ENCODE assay signal across 1 cellular context in the genomic region with DNA sequence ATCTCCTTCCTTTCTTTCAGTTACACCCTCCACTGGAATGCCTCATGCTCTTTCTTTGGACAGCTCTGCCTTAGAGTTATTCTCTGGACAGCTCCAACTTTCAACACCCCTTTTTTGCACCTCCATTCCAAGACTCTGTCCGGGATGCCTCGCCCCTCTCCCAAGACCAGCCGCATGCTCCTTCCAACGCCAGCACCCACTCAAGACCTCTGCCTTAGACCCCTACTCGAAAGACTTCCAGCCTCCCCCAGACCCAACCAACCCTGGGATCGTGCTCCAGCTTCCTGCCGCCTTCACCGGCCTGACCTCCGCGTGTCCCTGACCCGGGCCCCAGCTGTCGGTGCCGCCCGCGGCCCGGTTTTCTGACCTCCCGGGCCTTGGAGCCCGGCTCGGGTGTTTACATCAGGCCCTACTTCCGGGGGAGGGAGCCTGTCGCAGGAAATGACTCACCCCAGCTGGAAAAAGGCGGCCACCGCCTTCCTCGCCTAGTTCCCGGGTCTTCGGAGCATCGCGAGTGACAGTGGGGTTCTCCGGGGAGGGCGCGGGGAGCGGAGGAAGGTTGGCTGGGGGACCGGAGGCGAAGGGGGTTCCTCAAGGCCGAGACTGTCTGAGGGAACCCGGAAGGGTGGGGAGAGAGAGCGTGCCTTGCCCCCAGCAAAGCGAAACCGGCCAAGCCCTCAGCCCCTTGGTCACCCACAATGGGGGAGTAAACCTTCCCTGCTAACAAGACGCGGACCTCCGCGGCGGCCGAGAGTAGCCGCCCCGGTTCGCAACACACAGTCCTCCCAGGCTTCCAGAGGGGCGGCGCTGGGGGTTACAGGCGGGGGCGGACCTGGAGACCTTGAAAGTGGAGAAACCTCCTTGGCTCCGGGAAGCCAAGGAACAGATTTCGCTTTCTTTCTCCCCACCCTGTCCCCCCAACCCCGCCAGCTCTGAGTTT.
TF ChIP-seq lines count a peak whose summit lies in the region.

A gene (minus strand): TSS at position 399 of the 940 bp plus-strand sequence. CDS start 1,792 bp downstream, outside the sequence.

TF ChIP-seq in HepG2, 621 proteins besides CTCF, POLR2A, EP300 and RAD21 (continued from another document and continues in another):
- TF ChIP-seq, protein P1, sequence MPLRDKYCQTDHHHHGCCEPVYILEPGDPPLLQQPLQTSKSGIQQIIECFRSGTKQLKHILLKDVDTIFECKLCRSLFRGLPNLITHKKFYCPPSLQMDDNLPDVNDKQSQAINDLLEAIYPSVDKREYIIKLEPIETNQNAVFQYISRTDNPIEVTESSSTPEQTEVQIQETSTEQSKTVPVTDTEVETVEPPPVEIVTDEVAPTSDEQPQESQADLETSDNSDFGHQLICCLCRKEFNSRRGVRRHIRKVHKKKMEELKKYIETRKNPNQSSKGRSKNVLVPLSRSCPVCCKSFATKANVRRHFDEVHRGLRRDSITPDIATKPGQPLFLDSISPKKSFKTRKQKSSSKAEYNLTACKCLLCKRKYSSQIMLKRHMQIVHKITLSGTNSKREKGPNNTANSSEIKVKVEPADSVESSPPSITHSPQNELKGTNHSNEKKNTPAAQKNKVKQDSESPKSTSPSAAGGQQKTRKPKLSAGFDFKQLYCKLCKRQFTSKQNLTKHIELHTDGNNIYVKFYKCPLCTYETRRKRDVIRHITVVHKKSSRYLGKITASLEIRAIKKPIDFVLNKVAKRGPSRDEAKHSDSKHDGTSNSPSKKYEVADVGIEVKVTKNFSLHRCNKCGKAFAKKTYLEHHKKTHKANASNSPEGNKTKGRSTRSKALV (CRISPR knock-in tag; IDR thresholded peaks at IDR 0.05), result no peak
- TF ChIP-seq ZIK1 (CRISPR knock-in tag; IDR thresholded peaks at IDR 0.05; ENCODE audit: borderline replicate concordance, low read depth), result no peak
- TF ChIP-seq, protein P2, sequence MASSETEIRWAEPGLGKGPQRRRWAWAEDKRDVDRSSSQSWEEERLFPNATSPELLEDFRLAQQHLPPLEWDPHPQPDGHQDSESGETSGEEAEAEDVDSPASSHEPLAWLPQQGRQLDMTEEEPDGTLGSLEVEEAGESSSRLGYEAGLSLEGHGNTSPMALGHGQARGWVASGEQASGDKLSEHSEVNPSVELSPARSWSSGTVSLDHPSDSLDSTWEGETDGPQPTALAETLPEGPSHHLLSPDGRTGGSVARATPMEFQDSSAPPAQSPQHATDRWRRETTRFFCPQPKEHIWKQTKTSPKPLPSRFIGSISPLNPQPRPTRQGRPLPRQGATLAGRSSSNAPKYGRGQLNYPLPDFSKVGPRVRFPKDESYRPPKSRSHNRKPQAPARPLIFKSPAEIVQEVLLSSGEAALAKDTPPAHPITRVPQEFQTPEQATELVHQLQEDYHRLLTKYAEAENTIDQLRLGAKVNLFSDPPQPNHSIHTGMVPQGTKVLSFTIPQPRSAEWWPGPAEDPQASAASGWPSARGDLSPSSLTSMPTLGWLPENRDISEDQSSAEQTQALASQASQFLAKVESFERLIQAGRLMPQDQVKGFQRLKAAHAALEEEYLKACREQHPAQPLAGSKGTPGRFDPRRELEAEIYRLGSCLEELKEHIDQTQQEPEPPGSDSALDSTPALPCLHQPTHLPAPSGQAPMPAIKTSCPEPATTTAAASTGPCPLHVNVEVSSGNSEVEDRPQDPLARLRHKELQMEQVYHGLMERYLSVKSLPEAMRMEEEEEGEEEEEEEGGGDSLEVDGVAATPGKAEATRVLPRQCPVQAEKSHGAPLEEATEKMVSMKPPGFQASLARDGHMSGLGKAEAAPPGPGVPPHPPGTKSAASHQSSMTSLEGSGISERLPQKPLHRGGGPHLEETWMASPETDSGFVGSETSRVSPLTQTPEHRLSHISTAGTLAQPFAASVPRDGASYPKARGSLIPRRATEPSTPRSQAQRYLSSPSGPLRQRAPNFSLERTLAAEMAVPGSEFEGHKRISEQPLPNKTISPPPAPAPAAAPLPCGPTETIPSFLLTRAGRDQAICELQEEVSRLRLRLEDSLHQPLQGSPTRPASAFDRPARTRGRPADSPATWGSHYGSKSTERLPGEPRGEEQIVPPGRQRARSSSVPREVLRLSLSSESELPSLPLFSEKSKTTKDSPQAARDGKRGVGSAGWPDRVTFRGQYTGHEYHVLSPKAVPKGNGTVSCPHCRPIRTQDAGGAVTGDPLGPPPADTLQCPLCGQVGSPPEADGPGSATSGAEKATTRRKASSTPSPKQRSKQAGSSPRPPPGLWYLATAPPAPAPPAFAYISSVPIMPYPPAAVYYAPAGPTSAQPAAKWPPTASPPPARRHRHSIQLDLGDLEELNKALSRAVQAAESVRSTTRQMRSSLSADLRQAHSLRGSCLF (CRISPR knock-in tag; IDR thresholded peaks at IDR 0.05; ENCODE audit: borderline replicate concordance), result no peak
- TF ChIP-seq, protein P3, sequence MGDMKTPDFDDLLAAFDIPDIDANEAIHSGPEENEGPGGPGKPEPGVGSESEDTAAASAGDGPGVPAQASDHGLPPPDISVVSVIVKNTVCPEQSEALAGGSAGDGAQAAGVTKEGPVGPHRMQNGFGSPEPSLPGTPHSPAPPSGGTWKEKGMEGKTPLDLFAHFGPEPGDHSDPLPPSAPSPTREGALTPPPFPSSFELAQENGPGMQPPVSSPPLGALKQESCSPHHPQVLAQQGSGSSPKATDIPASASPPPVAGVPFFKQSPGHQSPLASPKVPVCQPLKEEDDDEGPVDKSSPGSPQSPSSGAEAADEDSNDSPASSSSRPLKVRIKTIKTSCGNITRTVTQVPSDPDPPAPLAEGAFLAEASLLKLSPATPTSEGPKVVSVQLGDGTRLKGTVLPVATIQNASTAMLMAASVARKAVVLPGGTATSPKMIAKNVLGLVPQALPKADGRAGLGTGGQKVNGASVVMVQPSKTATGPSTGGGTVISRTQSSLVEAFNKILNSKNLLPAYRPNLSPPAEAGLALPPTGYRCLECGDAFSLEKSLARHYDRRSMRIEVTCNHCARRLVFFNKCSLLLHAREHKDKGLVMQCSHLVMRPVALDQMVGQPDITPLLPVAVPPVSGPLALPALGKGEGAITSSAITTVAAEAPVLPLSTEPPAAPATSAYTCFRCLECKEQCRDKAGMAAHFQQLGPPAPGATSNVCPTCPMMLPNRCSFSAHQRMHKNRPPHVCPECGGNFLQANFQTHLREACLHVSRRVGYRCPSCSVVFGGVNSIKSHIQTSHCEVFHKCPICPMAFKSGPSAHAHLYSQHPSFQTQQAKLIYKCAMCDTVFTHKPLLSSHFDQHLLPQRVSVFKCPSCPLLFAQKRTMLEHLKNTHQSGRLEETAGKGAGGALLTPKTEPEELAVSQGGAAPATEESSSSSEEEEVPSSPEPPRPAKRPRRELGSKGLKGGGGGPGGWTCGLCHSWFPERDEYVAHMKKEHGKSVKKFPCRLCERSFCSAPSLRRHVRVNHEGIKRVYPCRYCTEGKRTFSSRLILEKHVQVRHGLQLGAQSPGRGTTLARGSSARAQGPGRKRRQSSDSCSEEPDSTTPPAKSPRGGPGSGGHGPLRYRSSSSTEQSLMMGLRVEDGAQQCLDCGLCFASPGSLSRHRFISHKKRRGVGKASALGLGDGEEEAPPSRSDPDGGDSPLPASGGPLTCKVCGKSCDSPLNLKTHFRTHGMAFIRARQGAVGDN (CRISPR knock-in tag; IDR thresholded peaks at IDR 0.05), result peak; percentile 94
- TF ChIP-seq NRL (CRISPR knock-in tag; IDR thresholded peaks at IDR 0.05; ENCODE audit: borderline replicate concordance), result no peak
- TF ChIP-seq SNAPC2 (CRISPR knock-in tag; IDR thresholded peaks at IDR 0.05), result no peak
- 0 out of 2 replicates have a peak, but pooled peaks have one; percentile 19 for TF ChIP-seq ZNF747 (CRISPR knock-in tag; IDR thresholded peaks at IDR 0.05; ENCODE audit: borderline replicate concordance)
- no peak for TF ChIP-seq MIER2 (CRISPR knock-in tag; IDR thresholded peaks at IDR 0.05)
- TF ChIP-seq SIX4 (CRISPR knock-in tag; IDR thresholded peaks at IDR 0.05), result no peak
- TF ChIP-seq SRSF9 (IDR thresholded peaks at IDR 0.05; ENCODE audit: borderline replicate concordance, insufficient read depth, low read depth, low read length, poor library complexity, severe bottlenecking), result no peak
- TF ChIP-seq PRPF4 (IDR thresholded peaks at IDR 0.05; ENCODE audit: low read depth, low read length, poor library complexity, severe bottlenecking), result no peak
- no peak for TF ChIP-seq ZNF557 (CRISPR knock-in tag; IDR thresholded peaks at IDR 0.05)
- TF ChIP-seq AKAP8 (CRISPR knock-in tag; IDR thresholded peaks at IDR 0.05), result no peak
- TF ChIP-seq HDAC2 (CRISPR knock-in tag; IDR thresholded peaks at IDR 0.05), result no peak
- no peak for TF ChIP-seq FOXA1 (IDR thresholded peaks at IDR 0.05)
- peak; percentile 28; the same call in 1 of the 2 replicates for TF ChIP-seq FOXA1 (CRISPR knock-in tag; IDR thresholded peaks at IDR 0.05)
- TF ChIP-seq RFX3 (CRISPR knock-in tag; IDR thresholded peaks at IDR 0.05), result no peak
- no peak for TF ChIP-seq DNMT3B (CRISPR knock-in tag; conservative IDR thresholded peaks at IDR 0.05)
- peak; percentile 75; the same call in 1 of the 2 replicates for TF ChIP-seq ZNF709 (CRISPR knock-in tag; IDR thresholded peaks at IDR 0.05)
- no peak for TF ChIP-seq BRCA1 (CRISPR knock-in tag; IDR thresholded peaks at IDR 0.05)
- no peak for TF ChIP-seq NFKB2 (CRISPR knock-in tag; IDR thresholded peaks at IDR 0.05; ENCODE audit: borderline replicate concordance)
- peak; percentile 54 for TF ChIP-seq SRSF1 (optimal IDR thresholded peaks at IDR 0.05; ENCODE audit: low read depth, low read length)
- TF ChIP-seq CBFB (CRISPR knock-in tag; IDR thresholded peaks at IDR 0.05), result no peak
- TF ChIP-seq ZNF232 (CRISPR knock-in tag; IDR thresholded peaks at IDR 0.05; ENCODE audit: borderline replicate concordance), result no peak
- TF ChIP-seq ZNF205 (CRISPR knock-in tag; IDR thresholded peaks at IDR 0.05), result no peak
- 0 out of 2 replicates have a peak, but pooled peaks have one; percentile 32 for TF ChIP-seq MTA1 (CRISPR knock-in tag; IDR thresholded peaks at IDR 0.05; ENCODE audit: borderline replicate concordance)
- TF ChIP-seq HNF4G (IDR thresholded peaks at IDR 0.05; ENCODE audit: borderline replicate concordance, low read depth, low read length), result no peak
- TF ChIP-seq HNF4G (CRISPR knock-in tag; IDR thresholded peaks at IDR 0.05; ENCODE audit: borderline replicate concordance, low read depth), result no peak
- peak; percentile 61 for TF ChIP-seq SP2 (CRISPR knock-in tag; IDR thresholded peaks at IDR 0.05)
- no peak for TF ChIP-seq HHEX (CRISPR knock-in tag; IDR thresholded peaks at IDR 0.05)
- TF ChIP-seq, protein P4, sequence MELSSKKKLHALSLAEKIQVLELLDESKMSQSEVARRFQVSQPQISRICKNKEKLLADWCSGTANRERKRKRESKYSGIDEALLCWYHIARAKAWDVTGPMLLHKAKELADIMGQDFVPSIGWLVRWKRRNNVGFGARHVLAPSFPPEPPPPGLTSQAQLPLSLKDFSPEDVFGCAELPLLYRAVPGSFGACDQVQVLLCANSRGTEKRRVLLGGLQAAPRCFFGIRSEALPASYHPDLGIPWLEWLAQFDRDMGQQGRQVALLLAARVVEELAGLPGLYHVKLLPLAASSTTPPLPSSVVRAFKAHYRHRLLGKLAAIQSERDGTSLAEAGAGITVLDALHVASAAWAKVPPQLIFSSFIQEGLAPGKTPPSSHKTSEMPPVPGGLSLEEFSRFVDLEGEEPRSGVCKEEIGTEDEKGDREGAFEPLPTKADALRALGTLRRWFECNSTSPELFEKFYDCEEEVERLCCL (CRISPR knock-in tag; IDR thresholded peaks at IDR 0.05; ENCODE audit: borderline replicate concordance), result no peak
- TF ChIP-seq, protein P5, sequence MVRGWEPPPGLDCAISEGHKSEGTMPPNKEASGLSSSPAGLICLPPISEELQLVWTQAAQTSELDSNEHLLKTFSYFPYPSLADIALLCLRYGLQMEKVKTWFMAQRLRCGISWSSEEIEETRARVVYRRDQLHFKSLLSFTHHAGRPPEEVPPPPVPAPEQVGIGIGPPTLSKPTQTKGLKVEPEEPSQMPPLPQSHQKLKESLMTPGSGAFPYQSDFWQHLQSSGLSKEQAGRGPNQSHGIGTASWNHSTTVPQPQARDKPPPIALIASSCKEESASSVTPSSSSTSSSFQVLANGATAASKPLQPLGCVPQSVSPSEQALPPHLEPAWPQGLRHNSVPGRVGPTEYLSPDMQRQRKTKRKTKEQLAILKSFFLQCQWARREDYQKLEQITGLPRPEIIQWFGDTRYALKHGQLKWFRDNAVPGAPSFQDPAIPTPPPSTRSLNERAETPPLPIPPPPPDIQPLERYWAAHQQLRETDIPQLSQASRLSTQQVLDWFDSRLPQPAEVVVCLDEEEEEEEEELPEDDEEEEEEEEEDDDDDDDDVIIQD (CRISPR knock-in tag; IDR thresholded peaks at IDR 0.05; ENCODE audit: low read depth), result no peak
- TF ChIP-seq SMAD1 (CRISPR knock-in tag; IDR thresholded peaks at IDR 0.05; ENCODE audit: borderline replicate concordance, low read depth), result no peak
- TF ChIP-seq ZNF773 (CRISPR knock-in tag; IDR thresholded peaks at IDR 0.05; ENCODE audit: borderline replicate concordance), result no peak
- no peak for TF ChIP-seq ARNT (IDR thresholded peaks at IDR 0.05)
- TF ChIP-seq HMGA1 (CRISPR knock-in tag; conservative IDR thresholded peaks at IDR 0.05), result no peak
- TF ChIP-seq CREM (IDR thresholded peaks at IDR 0.05), result peak; percentile 39; the same call in 1 of the 2 replicates
- TF ChIP-seq CREM (CRISPR knock-in tag; IDR thresholded peaks at IDR 0.05), result no peak
- TF ChIP-seq ZNF678 (CRISPR knock-in tag; IDR thresholded peaks at IDR 0.05), result no peak
- no peak for TF ChIP-seq ZNF567 (CRISPR knock-in tag; IDR thresholded peaks at IDR 0.05; ENCODE audit: borderline replicate concordance)
- TF ChIP-seq, protein P6, sequence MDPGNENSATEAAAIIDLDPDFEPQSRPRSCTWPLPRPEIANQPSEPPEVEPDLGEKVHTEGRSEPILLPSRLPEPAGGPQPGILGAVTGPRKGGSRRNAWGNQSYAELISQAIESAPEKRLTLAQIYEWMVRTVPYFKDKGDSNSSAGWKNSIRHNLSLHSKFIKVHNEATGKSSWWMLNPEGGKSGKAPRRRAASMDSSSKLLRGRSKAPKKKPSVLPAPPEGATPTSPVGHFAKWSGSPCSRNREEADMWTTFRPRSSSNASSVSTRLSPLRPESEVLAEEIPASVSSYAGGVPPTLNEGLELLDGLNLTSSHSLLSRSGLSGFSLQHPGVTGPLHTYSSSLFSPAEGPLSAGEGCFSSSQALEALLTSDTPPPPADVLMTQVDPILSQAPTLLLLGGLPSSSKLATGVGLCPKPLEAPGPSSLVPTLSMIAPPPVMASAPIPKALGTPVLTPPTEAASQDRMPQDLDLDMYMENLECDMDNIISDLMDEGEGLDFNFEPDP (CRISPR knock-in tag; conservative IDR thresholded peaks at IDR 0.05), result no peak
- TF ChIP-seq ATF7-NPFF (CRISPR knock-in tag; IDR thresholded peaks at IDR 0.05; ENCODE audit: low read depth), result no peak
- TF ChIP-seq, protein P7, sequence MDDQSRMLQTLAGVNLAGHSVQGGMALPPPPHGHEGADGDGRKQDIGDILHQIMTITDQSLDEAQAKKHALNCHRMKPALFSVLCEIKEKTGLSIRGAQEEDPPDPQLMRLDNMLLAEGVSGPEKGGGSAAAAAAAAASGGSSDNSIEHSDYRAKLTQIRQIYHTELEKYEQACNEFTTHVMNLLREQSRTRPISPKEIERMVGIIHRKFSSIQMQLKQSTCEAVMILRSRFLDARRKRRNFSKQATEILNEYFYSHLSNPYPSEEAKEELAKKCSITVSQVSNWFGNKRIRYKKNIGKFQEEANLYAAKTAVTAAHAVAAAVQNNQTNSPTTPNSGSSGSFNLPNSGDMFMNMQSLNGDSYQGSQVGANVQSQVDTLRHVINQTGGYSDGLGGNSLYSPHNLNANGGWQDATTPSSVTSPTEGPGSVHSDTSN (CRISPR knock-in tag; IDR thresholded peaks at IDR 0.05; ENCODE audit: borderline replicate concordance), result no peak
- no peak; the same call in 1 of the 2 replicates for TF ChIP-seq JDP2 (CRISPR knock-in tag; IDR thresholded peaks at IDR 0.05; ENCODE audit: borderline replicate concordance)
- TF ChIP-seq ZFP1 (CRISPR knock-in tag; IDR thresholded peaks at IDR 0.05), result no peak
- TF ChIP-seq ADNP (CRISPR knock-in tag; IDR thresholded peaks at IDR 0.05), result no peak
- no peak for TF ChIP-seq ZFP37 (CRISPR knock-in tag; IDR thresholded peaks at IDR 0.05; ENCODE audit: borderline replicate concordance)
